ENCODE assay signal across 6 cellular contexts in genomic region chr16:383326-384020, GRCh38. TPM values are rescaled to one million over a fixed set of nuclear protein-coding genes. Genes with fewer than 3 reads are reported as not detected.
A peak's percentile ranks its signal among the peaks of the same experiment; 100 is the strongest.
DNase-seq lines count a peak whose midpoint lies in the region; ATAC-seq and TF ChIP-seq lines count a peak whose summit lies in the region.

No MANE protein-coding gene starts in this region.

- peak overlapping the region; percentile 91 to 97 (median 95) for H3K4me3 Mint-ChIP-seq in CD4-positive, CD25-positive, alpha-beta regulatory T cell

- H3K27me3 Mint-ChIP-seq in CD4-positive, CD25-positive, alpha-beta regulatory T cell, result no peaks in the 10 kb centered on the region

- DNase-seq in CD4-positive, CD25-positive, alpha-beta regulatory T cell, result peak; percentile 28 to 42 (median 33)
- peak; percentile 28 for DNase-seq in NCI-H774 (lab: John Stamatoyannopoulos, UW)
- peak; percentile 81 for DNase-seq in epithelial cell of esophagus (ENCODE audit: low read depth)
- peak; percentile 49 to 56 for DNase-seq in stimulated activated CD4-positive, alpha-beta T cell treated with anti-CD3 and anti-CD28 coated beads, Interleukin-2, amount 100 ng/mL, for 24 hours
- no peak for DNase-seq in SKM-1 treated with dmso at 0.1 percent for 144 hours (lab: John Stamatoyannopoulos, UW; ENCODE audit: unreplicated experiment)

- no peaks in the 10 kb centered on the region for H3K36me3 Mint-ChIP-seq in CD4-positive, CD25-positive, alpha-beta regulatory T cell

- H3K9me3 Mint-ChIP-seq in CD4-positive, CD25-positive, alpha-beta regulatory T cell, result no peaks in the 10 kb centered on the region

- no peak overlapping the region for H3K27ac ChIP-seq in CD4-positive, CD25-positive, alpha-beta regulatory T cell (ENCODE audit: insufficient read depth, low read length, poor library complexity, severe bottlenecking)

- H3K9me3 ChIP-seq in CD4-positive, CD25-positive, alpha-beta regulatory T cell (ENCODE audit: control insufficient read depth in 2 of 2, low read length in 2 of 2), result no peaks in the 10 kb centered on the region

- no peaks in the 10 kb centered on the region for H3K27me3 ChIP-seq in CD4-positive, CD25-positive, alpha-beta regulatory T cell (ENCODE audit: control insufficient read depth, insufficient read depth, low read length)

- peaks cover 5 to 28% (median 5%) of the 10 kb centered on the region in 4 donors for H3K4me1 Mint-ChIP-seq in CD4-positive, CD25-positive, alpha-beta regulatory T cell

- H3K27ac Mint-ChIP-seq in CD4-positive, CD25-positive, alpha-beta regulatory T cell, result peak overlapping the region; percentile 74 to 95 (median 84)

- H3K4me1 ChIP-seq in CD4-positive, CD25-positive, alpha-beta regulatory T cell (ENCODE audit: control insufficient read depth, insufficient read depth, low read length, poor library complexity, severe bottlenecking), result peaks cover 38% of the 10 kb centered on the region

- TF ChIP-seq CTCF in epithelial cell of esophagus (IDR thresholded peaks at IDR 0.05; ENCODE audit: insufficient read depth, low read depth, low read length, missing control alignments), result no peak

- H3K36me3 ChIP-seq in CD4-positive, CD25-positive, alpha-beta regulatory T cell (ENCODE audit: control insufficient read depth, insufficient read depth, low read length), result no peaks in the 10 kb centered on the region

- H3K4me3 ChIP-seq in CD4-positive, CD25-positive, alpha-beta regulatory T cell (ENCODE audit: low read depth, low read length), result peak overlapping the region; percentile 67
- peak overlapping the region; percentile 31 for H3K4me3 ChIP-seq in epithelial cell of esophagus (ENCODE audit: low read length)

- peak in 1 of 2 donors; percentile 26 for ATAC-seq in CD4-positive, CD25-positive, alpha-beta regulatory T cell (ENCODE audit: low read depth in 2 of 2)
- no peak for ATAC-seq in GM19397 (IDR thresholded peaks at IDR 0.05; ENCODE audit: unreplicated experiment)

RNA-seq across cellular contexts. Expression of gene PGAP6, which starts 1.7 kb away (rescaled TPM):
- 71.4 TPM for total RNA-seq in CD4-positive, CD25-positive, alpha-beta regulatory T cell
- 10 to 100 TPM in 3 of 4 donors, 1 to 10 TPM in 1; 7.8 to 45.3 (median 32.2) TPM for polyA plus RNA-seq in CD4-positive, CD25-positive, alpha-beta regulatory T cell

RNA-seq across cellular contexts. Expression of gene MRPL28, which starts 13.1 kb away (rescaled TPM):
- total RNA-seq in CD4-positive, CD25-positive, alpha-beta regulatory T cell, result 37.8 TPM
- 100 to 1,000 TPM in 1 of 4 donors, 10 to 100 TPM in 3; 63.0 to 109 (median 85.2) TPM for polyA plus RNA-seq in CD4-positive, CD25-positive, alpha-beta regulatory T cell

RNA-seq across cellular contexts. Expression of gene NME4, which starts 13.5 kb away (rescaled TPM):
- total RNA-seq in CD4-positive, CD25-positive, alpha-beta regulatory T cell, result 6.7 TPM
- 10 to 100 TPM; 16.2 to 29.8 (median 23.1) TPM for polyA plus RNA-seq in CD4-positive, CD25-positive, alpha-beta regulatory T cell

RNA-seq across cellular contexts. Expression of gene DECR2, which starts 18.2 kb away (rescaled TPM):
- 4.8 TPM for total RNA-seq in CD4-positive, CD25-positive, alpha-beta regulatory T cell
- 1 to 10 TPM; 2.2 to 4.5 (median 2.7) TPM for polyA plus RNA-seq in CD4-positive, CD25-positive, alpha-beta regulatory T cell

RNA-seq across cellular contexts. Expression of gene AXIN1, which starts 30.9 kb away (rescaled TPM):
- total RNA-seq in CD4-positive, CD25-positive, alpha-beta regulatory T cell, result 45.2 TPM
- polyA plus RNA-seq in CD4-positive, CD25-positive, alpha-beta regulatory T cell, result 1 to 10 TPM; 1.1 to 2.9 (median 1.4) TPM
